16 cellular contexts compared by ENCODE assay signal in the genomic region with DNA sequence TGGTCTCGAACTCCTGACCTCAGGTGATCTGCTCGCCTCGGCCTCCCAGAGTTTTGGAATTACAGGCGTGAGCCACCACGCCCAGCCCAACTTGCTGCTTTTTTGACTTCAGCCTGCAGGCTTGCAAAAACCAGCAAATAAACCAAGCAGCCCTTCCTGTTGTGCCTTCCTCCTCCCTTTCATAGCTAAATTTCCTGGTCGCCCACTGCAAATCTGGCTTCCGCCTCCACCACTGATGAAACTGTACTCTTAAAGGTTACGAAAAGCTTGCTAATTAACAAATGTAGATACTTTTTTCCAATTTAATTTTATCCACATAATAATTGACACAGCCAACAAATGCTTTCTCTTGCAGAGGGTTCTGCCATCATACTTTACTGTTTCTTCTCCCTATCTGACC. TPM values are rescaled to one million over a fixed set of nuclear protein-coding genes. Genes with fewer than 3 reads are reported as not detected.
DNase-seq lines count a peak whose midpoint lies in the region; ATAC-seq and TF ChIP-seq lines count a peak whose summit lies in the region.
"Had no signal": no experiment of that assay in that cellular context is flagged by ENCODE, and none has a peak within 500 bp of the region (broad histone marks: within the 10 kb centered on the region; RNA-seq: fewer than 3 reads in every experiment).

No MANE protein-coding gene starts in this region.

- peaks cover 61% of the 10 kb centered on the region for H3K4me1 ChIP-seq in Panc1 (ENCODE audit: control insufficient read depth, insufficient read depth, low read length)
- H3K4me1 ChIP-seq: A549 had no signal

- no peak overlapping the region for H3K4me3 ChIP-seq in Panc1 (ENCODE audit: low read depth in 2 of 2, low read length in 2 of 2)
- H3K4me3 ChIP-seq: A549, tibial nerve had no signal

- in situ Hi-C loops in Panc1 (cut with HindIII; ENCODE audit: low pct_unique_long_range_greater_than_20kb, low sequenced_read_pairs), result no loop called here

- no peaks in the 10 kb centered on the region for H3K27me3 Mint-ChIP-seq in activated naive CD4-positive, alpha-beta T cell treated with anti-CD3 and anti-CD28 coated beads for 36 hours (ENCODE audit: low read depth)
- no peaks in the 10 kb centered on the region for H3K27me3 Mint-ChIP-seq in activated naive CD4-positive, alpha-beta T cell treated with anti-CD3 and anti-CD28 coated beads, Interleukin-2, amount 10 ng/mL, durations not matched to agents 7 days and 5 days
- no peaks in the 10 kb centered on the region for H3K27me3 Mint-ChIP-seq in dendritic cell treated with granulocyte-macrophage colony-stimulating factor and Interleukin-4, amounts not matched to agents 40 ng/mL and 50 ng/mL, for 4 days
- no peaks in the 10 kb centered on the region for H3K27me3 Mint-ChIP-seq in stimulated activated memory B cell treated with anti-CD40 and anti-IgM and Interleukin-4, amounts not matched to agents 10 μg/mL and 1 μg/mL and 100 μg/mL, for 72 hours

- H3K36me3 Mint-ChIP-seq in activated naive CD4-positive, alpha-beta T cell treated with anti-CD3 and anti-CD28 coated beads for 36 hours (ENCODE audit: low read depth), result peaks cover 26% of the 10 kb centered on the region
- H3K36me3 Mint-ChIP-seq in activated naive CD4-positive, alpha-beta T cell treated with anti-CD3 and anti-CD28 coated beads, Interleukin-2, amount 10 ng/mL, durations not matched to agents 7 days and 5 days, result peaks cover 35% of the 10 kb centered on the region
- H3K36me3 Mint-ChIP-seq in dendritic cell treated with granulocyte-macrophage colony-stimulating factor and Interleukin-4, amounts not matched to agents 40 ng/mL and 50 ng/mL, for 4 days (ENCODE audit: low read depth), result peaks cover 16% of the 10 kb centered on the region
- H3K36me3 Mint-ChIP-seq in stimulated activated memory B cell treated with anti-CD40 and anti-IgM and Interleukin-4, amounts not matched to agents 10 μg/mL and 1 μg/mL and 100 μg/mL, for 72 hours, result peaks cover 61% of the 10 kb centered on the region

- H3K9me3 ChIP-seq in Panc1 (ENCODE audit: control insufficient read depth, insufficient read depth, low read depth, low read length), result no peaks in the 10 kb centered on the region
- H3K9me3 ChIP-seq: A549, tibial nerve had no signal

- peak overlapping the region; percentile 3 for H3K27ac Mint-ChIP-seq in activated naive CD4-positive, alpha-beta T cell treated with anti-CD3 and anti-CD28 coated beads for 36 hours
- H3K27ac Mint-ChIP-seq in activated naive CD4-positive, alpha-beta T cell treated with anti-CD3 and anti-CD28 coated beads, Interleukin-2, amount 10 ng/mL, durations not matched to agents 7 days and 5 days, result no peak overlapping the region
- peak overlapping the region; percentile 27 for H3K27ac Mint-ChIP-seq in dendritic cell treated with granulocyte-macrophage colony-stimulating factor and Interleukin-4, amounts not matched to agents 40 ng/mL and 50 ng/mL, for 4 days
- peak overlapping the region; percentile 46 for H3K27ac Mint-ChIP-seq in stimulated activated memory B cell treated with anti-CD40 and anti-IgM and Interleukin-4, amounts not matched to agents 10 μg/mL and 1 μg/mL and 100 μg/mL, for 72 hours
- H3K27ac Mint-ChIP-seq: activated T-helper 1 cell treated with anti-CD3 and anti-CD28 coated beads, Interleukin-12 subunit alpha, Interleukin-12 subunit beta, Interleukin-2, Interleukin-4 antibody, amounts not matched to agents 30 ng/mL and 10 ng/mL and 1 ng/mL, durations not matched to agents 14 hours and 24 hours and 36 hours had no signal

- TF ChIP-seq CTCF in Panc1 (IDR thresholded peaks at IDR 0.05), result no peak

- CTCF ChIA-PET in activated naive CD4-positive, alpha-beta T cell treated with anti-CD3 and anti-CD28 coated beads for 36 hours (lab: Charles Lee), result interaction anchor here (1.4 kb wide), 1 partner anchor 10 kb away, joined by 4 read pairs; no protein-coding TSS in a partner anchor
- CTCF ChIA-PET in activated naive CD4-positive, alpha-beta T cell treated with anti-CD3 and anti-CD28 coated beads, Interleukin-2, amount 10 ng/mL, durations not matched to agents 7 days and 5 days (lab: Charles Lee), result no interaction called here
- CTCF ChIA-PET in Panc1 (lab: Charles Lee), result interaction anchor here (0.9 kb wide), 1 partner anchor 691 kb away, joined by 3 read pairs; no protein-coding TSS in a partner anchor

- ATAC-seq in Panc1 (no peak), GM21825 (IDR thresholded peaks at IDR 0.05; ENCODE audit: unreplicated experiment) (no peak)
- ATAC-seq in stimulated activated memory B cell treated with anti-CD40 and anti-IgM and Interleukin-4, amounts not matched to agents 10 μg/mL and 1 μg/mL and 100 μg/mL, for 72 hours, result no peak
- ATAC-seq: A549 had no signal

- no peak overlapping the region for H3K4me3 Mint-ChIP-seq in activated naive CD4-positive, alpha-beta T cell treated with anti-CD3 and anti-CD28 coated beads for 36 hours
- H3K4me3 Mint-ChIP-seq in activated naive CD4-positive, alpha-beta T cell treated with anti-CD3 and anti-CD28 coated beads, Interleukin-2, amount 10 ng/mL, durations not matched to agents 7 days and 5 days, result no peak overlapping the region
- no peak overlapping the region for H3K4me3 Mint-ChIP-seq in dendritic cell treated with granulocyte-macrophage colony-stimulating factor and Interleukin-4, amounts not matched to agents 40 ng/mL and 50 ng/mL, for 4 days
- H3K4me3 Mint-ChIP-seq in stimulated activated memory B cell treated with anti-CD40 and anti-IgM and Interleukin-4, amounts not matched to agents 10 μg/mL and 1 μg/mL and 100 μg/mL, for 72 hours, result no peak overlapping the region
- H3K4me3 Mint-ChIP-seq: activated T-helper 1 cell treated with anti-CD3 and anti-CD28 coated beads, Interleukin-12 subunit alpha, Interleukin-12 subunit beta, Interleukin-2, Interleukin-4 antibody, amounts not matched to agents 30 ng/mL and 10 ng/mL and 1 ng/mL, durations not matched to agents 14 hours and 24 hours and 36 hours had no signal

- BruUV-seq in Panc1 (replicated peaks; lab: Mats Ljungman, UMichigan), result no TSS peak

- no peaks in the 10 kb centered on the region; the same call in 1 of the 2 replicates for H3K36me3 ChIP-seq in Panc1 (ENCODE audit: control insufficient read depth, insufficient read depth, low read length)

- peaks cover 30% of the 10 kb centered on the region for H3K4me1 Mint-ChIP-seq in activated naive CD4-positive, alpha-beta T cell treated with anti-CD3 and anti-CD28 coated beads for 36 hours (ENCODE audit: low read depth)
- peaks cover 33% of the 10 kb centered on the region for H3K4me1 Mint-ChIP-seq in activated naive CD4-positive, alpha-beta T cell treated with anti-CD3 and anti-CD28 coated beads, Interleukin-2, amount 10 ng/mL, durations not matched to agents 7 days and 5 days
- peaks cover 69% of the 10 kb centered on the region for H3K4me1 Mint-ChIP-seq in dendritic cell treated with granulocyte-macrophage colony-stimulating factor and Interleukin-4, amounts not matched to agents 40 ng/mL and 50 ng/mL, for 4 days (ENCODE audit: low read depth)
- peaks cover 51% of the 10 kb centered on the region for H3K4me1 Mint-ChIP-seq in stimulated activated memory B cell treated with anti-CD40 and anti-IgM and Interleukin-4, amounts not matched to agents 10 μg/mL and 1 μg/mL and 100 μg/mL, for 72 hours

- intact Hi-C loops in activated naive CD4-positive, alpha-beta T cell treated with anti-CD3 and anti-CD28 coated beads for 36 hours (cut with micrococcal nuclease), result no loop called here
- intact Hi-C loops in Panc1 (cut with micrococcal nuclease; ENCODE audit: unreplicated experiment), result no loop called here
- intact Hi-C loops in dendritic cell treated with granulocyte-macrophage colony-stimulating factor and Interleukin-4, amounts not matched to agents 40 ng/mL and 50 ng/mL, for 4 days (cut with micrococcal nuclease), result no loop called here

- H3K27me3 ChIP-seq in Panc1 (ENCODE audit: control insufficient read depth, insufficient read depth, low read length), result no peaks in the 10 kb centered on the region
- H3K27me3 ChIP-seq: tibial nerve had no signal

- no peak for DNase-seq in activated naive CD4-positive, alpha-beta T cell treated with anti-CD3 and anti-CD28 coated beads for 36 hours
- DNase-seq in activated naive CD4-positive, alpha-beta T cell treated with anti-CD3 and anti-CD28 coated beads, Interleukin-2, amount 10 ng/mL, durations not matched to agents 7 days and 5 days, result no peak
- DNase-seq in Panc1 (ENCODE audit: low read depth, low spot score), result no peak
- DNase-seq in NCI-H2107 treated with DMSO at 0.1 percent for 48 hours (lab: John Stamatoyannopoulos, UW; ENCODE audit: unreplicated experiment), result no peak
- no peak for DNase-seq in stimulated activated CD4-positive, alpha-beta T cell treated with anti-CD3 and anti-CD28 coated beads, Interleukin-12 subunit alpha, Interleukin-12 subunit beta, amount 100 ng/mL, for 4 hours
- DNase-seq: activated CD4-positive, CD25-positive, alpha-beta regulatory T cell treated with anti-CD3 and anti-CD28 coated beads, Interleukin-2, amount 50 U/mL, for 72 hours; AML-193; NCI-H1417 treated with DMSO at 0.1 percent for 48 hours; NCI-H446; occipital lobe had no signal

- no peaks in the 10 kb centered on the region for H3K9me3 Mint-ChIP-seq in activated naive CD4-positive, alpha-beta T cell treated with anti-CD3 and anti-CD28 coated beads for 36 hours
- H3K9me3 Mint-ChIP-seq in activated naive CD4-positive, alpha-beta T cell treated with anti-CD3 and anti-CD28 coated beads, Interleukin-2, amount 10 ng/mL, durations not matched to agents 7 days and 5 days, result no peaks in the 10 kb centered on the region
- no peaks in the 10 kb centered on the region for H3K9me3 Mint-ChIP-seq in dendritic cell treated with granulocyte-macrophage colony-stimulating factor and Interleukin-4, amounts not matched to agents 40 ng/mL and 50 ng/mL, for 4 days
- no peaks in the 10 kb centered on the region for H3K9me3 Mint-ChIP-seq in stimulated activated memory B cell treated with anti-CD40 and anti-IgM and Interleukin-4, amounts not matched to agents 10 μg/mL and 1 μg/mL and 100 μg/mL, for 72 hours
- H3K9me3 Mint-ChIP-seq: activated T-helper 1 cell treated with anti-CD3 and anti-CD28 coated beads, Interleukin-12 subunit alpha, Interleukin-12 subunit beta, Interleukin-2, Interleukin-4 antibody, amounts not matched to agents 30 ng/mL and 10 ng/mL and 1 ng/mL, durations not matched to agents 14 hours and 24 hours and 36 hours had no signal

- H3K27ac ChIP-seq in Panc1 (ENCODE audit: low read length), result peak overlapping the region; percentile 61
- H3K27ac ChIP-seq: A549, tibial nerve had no signal

- POLR2A ChIA-PET in Panc1 (lab: Charles Lee), result no interaction called here

RNA-seq across cellular contexts. Expression of gene RASL11A, which starts 8.1 kb away (rescaled TPM):
- 1 to 10 TPM; 1.5 to 1.6 TPM for total RNA-seq in activated naive CD4-positive, alpha-beta T cell treated with anti-CD3 and anti-CD28 coated beads for 36 hours
- 136 TPM for total RNA-seq in Panc1 (2021; ENCODE audit: unreplicated experiment)
- polyA plus RNA-seq in Panc1 (2012; ENCODE audit: insufficient read length), result 157 TPM

RNA-seq across cellular contexts. Expression of gene RPL21, which starts 11.2 kb away (rescaled TPM):
- 1,000 to 10,000 TPM; 1,766 to 1,839 TPM for total RNA-seq in activated naive CD4-positive, alpha-beta T cell treated with anti-CD3 and anti-CD28 coated beads for 36 hours
- 702 TPM for total RNA-seq in Panc1 (2021; ENCODE audit: unreplicated experiment)
- 355 TPM for polyA plus RNA-seq in Panc1 (2012; ENCODE audit: insufficient read length)

Comparison
In these comparisons a context has a peak if more than half of its experiments do, and no peak if none do; other contexts are left out.
1. RNA of gene RASL11A, which starts 8.1 kb away (total RNA-seq): 136 TPM in Panc1 (single experiment); 1.5 to 1.6 TPM in activated naive CD4-positive, alpha-beta T cell treated with anti-CD3 and anti-CD28 coated beads for 36 hours; every median in the first group is over 10 times any median in the second.